Comparison of ENCODE assay signal across 12 cellular contexts in genomic region chr12:104520242-104520900, GRCh38.
DNase-seq lines count a peak whose midpoint lies in the region; ATAC-seq, FAIRE-seq and TF ChIP-seq lines count a peak whose summit lies in the region.
"Had no signal": no experiment of that assay in that cellular context is flagged by ENCODE, and none has a peak within 500 bp of the region (broad histone marks: within the 10 kb centered on the region; RNA-seq: fewer than 3 reads in every experiment).

No MANE protein-coding gene starts in this region.

- in situ Hi-C loops in GM12878 (cut with MboI) = no loop called here

- SMC1A ChIA-PET in GM12878 (lab: Charles Lee; ENCODE audit: uncharacterized antibody, unreplicated experiment) = interaction anchor here (0.7 to 4.4 kb wide), 17 partner anchors 10 to 139 kb away, joined by 3 to 24 read pairs (median 4); no protein-coding TSS in a partner anchor

- intact Hi-C loops in GM12878 (cut with micrococcal nuclease; ENCODE audit: unreplicated experiment) = loop anchor here (5.0 kb wide), 1 partner anchor 52 kb away; no protein-coding TSS in a partner anchor

- RAD21 ChIA-PET in GM12878 (lab: Charles Lee; ENCODE audit: unreplicated experiment) = interaction anchor here (0.7 to 6.0 kb wide), 7 partner anchors 15 to 345 kb away, joined by 3 to 28 read pairs (median 4); no protein-coding TSS in a partner anchor

- H3K4me1 ChIP-seq in GM12878 (ENCODE audit: control insufficient read depth, insufficient read depth, low read length) = peaks cover 49% of the 10 kb centered on the region

- H2AFZ ChIP-seq in GM12878 (ENCODE audit: control insufficient read depth, low read depth, low read length) = no peak overlapping the region

- no peaks in the 10 kb centered on the region; the same call in 1 of the 2 replicates for H4K20me1 ChIP-seq in GM12878 (ENCODE audit: control insufficient read depth, insufficient read depth)

- TF ChIP-seq RAD21 in GM12878 (IDR thresholded peaks at IDR 0.05; ENCODE audit: insufficient read depth, low read depth, low read length) = no peak

- no peaks in the 10 kb centered on the region for H3K27me3 ChIP-seq in GM12878 (replicated peaks in 1 of 2; ENCODE audit: control insufficient read depth in 2 of 2, insufficient read depth in 2 of 2, low read length in 1 of 2)

- TF ChIP-seq EP300 in GM12878 (IDR thresholded peaks at IDR 0.05; ENCODE audit: borderline replicate concordance in 1 of 2, control insufficient read depth in 1 of 2, low read depth in 2 of 2, low read length in 2 of 2) = peak; percentile 31 to 50; a peak in 1 of 4 replicates

- no peak for TF ChIP-seq CTCF in GM12878 (IDR thresholded peaks at IDR 0.05 in 2 of 3, conservative IDR thresholded peaks at IDR 0.05 in 1 of 3; ENCODE audit: control insufficient read depth in 2 of 3, extremely low read depth in 1 of 3, insufficient read depth in 1 of 3, low read depth in 3 of 3, low read length in 3 of 3)
- no peak for TF ChIP-seq CTCF in GM10248 (IDR thresholded peaks at IDR 0.05; ENCODE audit: control extremely low read depth, extremely low read depth, low read depth, missing control alignments)

- peak; percentile 69 for ATAC-seq in GM19397 (IDR thresholded peaks at IDR 0.05; ENCODE audit: unreplicated experiment)
- ATAC-seq in HG03378 (IDR thresholded peaks at IDR 0.05; ENCODE audit: unreplicated experiment) = peak; percentile 63
- peak; percentile 79 for ATAC-seq in GM12878
- ATAC-seq in HG02852 (IDR thresholded peaks at IDR 0.05; ENCODE audit: unreplicated experiment) = no peak

- WGBS in GM12878 (ENCODE audit: insufficient coverage, insufficient replicate concordance, low lambda C conversion rate, missing lambda C conversion rate) = 21% methylated on average over 4 of the region's 4 CpGs

- no TSS peak for BruUV-seq in GM12878 (replicated peaks; lab: Mats Ljungman, UMichigan)

- no peaks in the 10 kb centered on the region; a peak in 1 of 4 replicates for H3K36me3 ChIP-seq in GM12878 (ENCODE audit: control insufficient read depth in 2 of 2, insufficient read depth in 2 of 2, low read length in 1 of 2)

- peak overlapping the region; percentile 75 for H3K4me2 ChIP-seq in GM12878 (ENCODE audit: control insufficient read depth, insufficient read depth)

- peak; percentile 85 for DNase-seq in D341Med (ENCODE audit: low spot score)
- DNase-seq in GM12878 (ENCODE audit: low read depth, low spot score) = peak; percentile 75
- DNase-seq in stimulated activated CD4-positive, alpha-beta T cell treated with anti-CD3 and anti-CD28 coated beads, Interleukin-4, amount 100 ng/mL, for 4 hours = no peak
- no peak for DNase-seq in A172 (ENCODE audit: low spot score)
- DNase-seq in GM10248 (ENCODE audit: extremely low spot score) = no peak
- DNase-seq: activated CD8-positive, alpha-beta T cell treated with anti-CD3 and anti-CD28 coated beads, Interleukin-2, amount 10 ng/mL, durations not matched to agents 7 days and 5 days; small intestine had no signal

- H3K27ac ChIP-seq in GM12878 (ENCODE audit: control insufficient read depth, insufficient read depth) = peak overlapping the region; percentile 60

- CTCF ChIA-PET in GM12878 (lab: Yijun Ruan, JAX) (interaction anchor here (1.2 to 1.6 kb wide), 7 partner anchors 11 to 149 kb away, joined by 3 to 7 read pairs (median 4); partner anchors contain the start of gene CHST11), GM10248 (lab: Yijun Ruan, JAX) (interaction anchor here (1.2 to 1.6 kb wide), 6 partner anchors 9 to 139 kb away, joined by 3 to 5 read pairs (median 4); no protein-coding TSS in a partner anchor)

- POLR2A ChIA-PET in GM12878 (lab: Charles Lee) (interaction anchor here (0.8 to 1.3 kb wide), 5 partner anchors 14 to 28 kb away, joined by 3 to 6 read pairs (median 3); no protein-coding TSS in a partner anchor), GM10248 (lab: Yijun Ruan, JAX) (no interaction called here)

- H3K79me2 ChIP-seq in GM12878 (ENCODE audit: control insufficient read depth, insufficient read depth, low read length) = peaks cover 65% of the 10 kb centered on the region

- H3K9me3 ChIP-seq in GM12878 (replicated peaks; ENCODE audit: control insufficient read depth, insufficient read depth, low read length) = no peaks in the 10 kb centered on the region

- FAIRE-seq in GM12878 (lab: Jason Lieb, UNC) = peak; percentile 31
- FAIRE-seq: colon, islet of Langerhans, small intestine had no signal

- H3K9ac ChIP-seq in GM12878 (ENCODE audit: control insufficient read depth, insufficient read depth, low read length) = peak overlapping the region; percentile 0; the same call in 1 of the 2 replicates

- H3K4me3 ChIP-seq in GM12878 = no peak overlapping the region

- no peak for TF ChIP-seq POLR2A in GM12878 (IDR thresholded peaks at IDR 0.05; ENCODE audit: low read depth, low read length)

TF ChIP-seq in GM12878, 131 proteins besides CTCF, POLR2A, EP300 and RAD21 (continues in another document):
- no peak for TF ChIP-seq NFIC (IDR thresholded peaks at IDR 0.05; ENCODE audit: low read depth, low read length)
- TF ChIP-seq BCL11A (IDR thresholded peaks at IDR 0.05; ENCODE audit: low read depth, low read length) = peak; percentile 20; the same call in 1 of the 2 replicates
- TF ChIP-seq KAT2A (conservative IDR thresholded peaks at IDR 0.05; ENCODE audit: control insufficient read depth, low read depth, low read length) = no peak
- no peak for TF ChIP-seq CBFB (IDR thresholded peaks at IDR 0.05; ENCODE audit: low read depth)
- no peak for TF ChIP-seq HCFC1 (IDR thresholded peaks at IDR 0.05; ENCODE audit: low read length)
- no peak for TF ChIP-seq CHD1 (IDR thresholded peaks at IDR 0.05; ENCODE audit: low read depth, low read length)
- TF ChIP-seq POU2F2 (IDR thresholded peaks at IDR 0.05; ENCODE audit: borderline replicate concordance, low read depth, low read length) = no peak
- TF ChIP-seq USF1 (IDR thresholded peaks at IDR 0.05; ENCODE audit: borderline replicate concordance, extremely low read length, insufficient read depth, low read depth, low read length) = no peak
- no peak for TF ChIP-seq HSF1 (IDR thresholded peaks at IDR 0.05; ENCODE audit: low read depth, low read length)
- TF ChIP-seq MXI1 (IDR thresholded peaks at IDR 0.05; ENCODE audit: low read depth, low read length) = no peak
- TF ChIP-seq GATAD2B (conservative IDR thresholded peaks at IDR 0.05; ENCODE audit: low read depth) = 0 out of 2 replicates have a peak, but pooled peaks have one; percentile 21
- no peak for TF ChIP-seq MLLT1 (IDR thresholded peaks at IDR 0.05)
- TF ChIP-seq ATF7 (IDR thresholded peaks at IDR 0.05; ENCODE audit: low read depth) = 0 out of 2 replicates have a peak, but pooled peaks have one; percentile 38
- no peak for TF ChIP-seq RCOR1 (conservative IDR thresholded peaks at IDR 0.05; ENCODE audit: low read depth, low read length)
- peak; percentile 82 for TF ChIP-seq EED (IDR thresholded peaks at IDR 0.05; ENCODE audit: low read depth)
- no peak for TF ChIP-seq ZNF207 (IDR thresholded peaks at IDR 0.05; ENCODE audit: borderline replicate concordance)
- no peak for TF ChIP-seq POLR2AphosphoS2 (IDR thresholded peaks at IDR 0.05; ENCODE audit: low read depth, low read length)
- TF ChIP-seq TARDBP (IDR thresholded peaks at IDR 0.05; ENCODE audit: borderline replicate concordance) = no peak
- peak; percentile 43; the same call in 1 of the 2 replicates for TF ChIP-seq PAX5 (IDR thresholded peaks at IDR 0.05; ENCODE audit: borderline replicate concordance, low read depth, low read length)

Comparison
In these comparisons a context has a peak if more than half of its experiments do, and no peak if none do; other contexts are left out.
1. DNase-seq: peak in D341Med (single experiment) and GM12878 (single experiment); none in stimulated activated CD4-positive, alpha-beta T cell treated with anti-CD3 and anti-CD28 coated beads, Interleukin-4, amount 100 ng/mL, for 4 hours (0 of 2), A172 (single experiment) and GM10248 (single experiment).